8 cellular contexts compared by ENCODE assay signal in the genomic region with DNA sequence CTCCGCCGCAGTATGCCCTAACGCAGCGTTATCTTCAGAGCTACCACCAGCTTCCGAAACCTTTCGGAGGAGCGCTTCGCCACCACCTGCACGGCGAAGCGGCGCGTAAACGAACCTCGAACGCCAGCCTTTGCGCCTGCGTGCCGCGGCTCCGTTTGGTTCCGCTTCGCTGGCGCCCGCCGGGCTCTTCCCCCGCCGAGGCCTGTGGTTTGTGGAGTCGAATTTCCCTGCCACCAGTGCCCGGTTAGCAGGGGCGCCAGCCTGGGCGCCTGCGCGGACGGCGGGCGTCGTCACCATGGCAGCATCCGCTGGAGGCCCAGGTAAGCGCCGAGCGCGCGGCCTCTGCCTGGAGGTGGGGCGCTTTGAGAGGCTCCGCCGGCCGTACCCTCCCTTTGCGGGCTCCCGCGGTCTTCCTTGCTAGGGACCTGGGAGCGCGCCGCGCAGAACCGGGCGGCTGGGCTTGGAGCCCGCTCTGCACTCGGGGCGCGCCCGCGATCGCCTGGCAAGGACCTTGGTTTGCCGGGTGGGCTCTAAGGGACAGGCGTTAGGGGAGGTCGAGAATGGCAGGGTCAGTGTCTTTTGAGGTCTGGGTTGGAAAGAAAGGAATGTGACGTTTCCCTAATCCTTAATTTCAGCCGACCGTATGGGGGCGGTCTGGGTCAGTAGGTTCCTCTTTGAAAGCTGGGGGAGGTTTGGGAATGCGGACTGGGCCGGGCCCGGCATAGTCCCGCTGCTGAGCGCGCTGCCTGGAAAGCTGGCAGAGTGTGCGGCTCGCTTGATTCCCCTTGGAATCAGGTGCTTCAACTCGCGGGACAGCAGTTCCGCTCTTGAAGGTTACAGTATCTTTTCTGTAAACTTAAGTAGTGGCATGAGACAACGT. TPM values are rescaled to one million over a fixed set of nuclear protein-coding genes. Genes with fewer than 3 reads are reported as not detected.
DNase-seq lines count a peak whose midpoint lies in the region; ATAC-seq and TF ChIP-seq lines count a peak whose summit lies in the region.

A gene with protein sequence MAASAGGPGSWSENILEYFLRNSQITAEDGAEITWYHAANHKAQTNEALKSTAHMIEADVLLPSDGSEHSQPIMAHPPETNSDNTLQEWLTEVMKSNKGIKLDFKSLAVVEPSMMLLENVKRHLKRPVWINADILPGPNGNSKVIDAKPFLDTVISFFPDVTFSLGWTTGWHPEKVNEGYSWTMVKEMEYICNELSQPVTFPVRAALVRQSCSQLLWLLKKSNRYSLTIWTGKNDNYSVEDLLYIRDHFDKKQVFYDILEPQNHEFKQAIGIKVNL (plus strand): TSS at position 272 of the 880 bp plus-strand sequence. CDS start 24 bp downstream, at position 296.

- TF ChIP-seq CTCF in WTC11 (IDR thresholded peaks at IDR 0.05) (no peak), cardiac fibroblast (IDR thresholded peaks at IDR 0.05; ENCODE audit: low read depth, low read length) (peak; percentile 33)

- peaks cover 48% of the 10 kb centered on the region for H3K4me1 Mint-ChIP-seq in WTC11

- H3K4me3 ChIP-seq in cardiac fibroblast (replicated peaks in 1 of 2; ENCODE audit: low read depth in 2 of 2, low read length in 2 of 2) (peak within 1 kb of the TSS; percentile 66 to 69), skin epidermis (peak within 1 kb of the TSS; percentile 52 to 72 (median 57))

- ATAC-seq in GM18870 (IDR thresholded peaks at IDR 0.05; ENCODE audit: unreplicated experiment) (peak; percentile 85), HG03135 (IDR thresholded peaks at IDR 0.05; ENCODE audit: unreplicated experiment) (peak; percentile 88), WTC11 (peak; percentile 94)

- CTCF ChIA-PET in WTC11 (lab: Charles Lee): interaction anchor here (0.6 to 1.7 kb wide), 5 partner anchors 18 to 422 kb away, joined by 3 to 5 read pairs (median 3); a partner anchor contains a TSS

- in situ Hi-C loops in ACHN (cut with HindIII; ENCODE audit: low pct_ligation_motif_present, low pct_unique_long_range_greater_than_20kb, low sequenced_read_pairs): no loop called here

- peak within 1 kb of the TSS; percentile 7 to 85 (median 75) for H3K27ac ChIP-seq in skin epidermis

- peak within 1 kb of the TSS; percentile 98 for H3K27ac Mint-ChIP-seq in WTC11

- DNase-seq in ACHN (peak; percentile 93), NCI-H2171 treated with DMSO at 0.1 percent for 48 hours (lab: John Stamatoyannopoulos, UW) (peak; percentile 86), WTC11 (ENCODE audit: low spot score) (peak; percentile 96), cardiac fibroblast (ENCODE audit: low read depth in 2 of 2) (peak; percentile 84 to 91), iPS-NIHi7 (ENCODE audit: extremely low spot score) (peak; percentile 94)

- POLR2A ChIA-PET in WTC11 (lab: Charles Lee): interaction anchor here (0.6 to 1.1 kb wide), 6 partner anchors 81 to 167 kb away, joined by 3 to 11 read pairs (median 3); a partner anchor contains a TSS

- H3K36me3 Mint-ChIP-seq in WTC11: peaks cover 21% of the 10 kb centered on the region

- H3K4me3 Mint-ChIP-seq in WTC11: peak within 1 kb of the TSS; percentile 82

- H3K27me3 Mint-ChIP-seq in WTC11 (ENCODE audit: low read depth): no peaks in the 10 kb centered on the region

- peaks cover 10% of the 10 kb centered on the region for H3K9me3 Mint-ChIP-seq in WTC11

TF ChIP-seq in WTC11, 78 proteins besides CTCF, POLR2A, EP300 and RAD21 (continues in another document):
- TF ChIP-seq, protein P1, sequence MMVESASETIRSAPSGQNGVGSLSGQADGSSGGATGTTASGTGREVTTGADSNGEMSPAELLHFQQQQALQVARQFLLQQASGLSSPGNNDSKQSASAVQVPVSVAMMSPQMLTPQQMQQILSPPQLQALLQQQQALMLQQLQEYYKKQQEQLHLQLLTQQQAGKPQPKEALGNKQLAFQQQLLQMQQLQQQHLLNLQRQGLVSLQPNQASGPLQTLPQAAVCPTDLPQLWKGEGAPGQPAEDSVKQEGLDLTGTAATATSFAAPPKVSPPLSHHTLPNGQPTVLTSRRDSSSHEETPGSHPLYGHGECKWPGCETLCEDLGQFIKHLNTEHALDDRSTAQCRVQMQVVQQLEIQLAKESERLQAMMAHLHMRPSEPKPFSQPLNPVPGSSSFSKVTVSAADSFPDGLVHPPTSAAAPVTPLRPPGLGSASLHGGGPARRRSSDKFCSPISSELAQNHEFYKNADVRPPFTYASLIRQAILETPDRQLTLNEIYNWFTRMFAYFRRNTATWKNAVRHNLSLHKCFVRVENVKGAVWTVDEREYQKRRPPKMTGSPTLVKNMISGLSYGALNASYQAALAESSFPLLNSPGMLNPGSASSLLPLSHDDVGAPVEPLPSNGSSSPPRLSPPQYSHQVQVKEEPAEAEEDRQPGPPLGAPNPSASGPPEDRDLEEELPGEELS (CRISPR knock-in tag; IDR thresholded peaks at IDR 0.05): peak; percentile 51; the same call in 1 of the 2 replicates
- TF ChIP-seq, protein P2, sequence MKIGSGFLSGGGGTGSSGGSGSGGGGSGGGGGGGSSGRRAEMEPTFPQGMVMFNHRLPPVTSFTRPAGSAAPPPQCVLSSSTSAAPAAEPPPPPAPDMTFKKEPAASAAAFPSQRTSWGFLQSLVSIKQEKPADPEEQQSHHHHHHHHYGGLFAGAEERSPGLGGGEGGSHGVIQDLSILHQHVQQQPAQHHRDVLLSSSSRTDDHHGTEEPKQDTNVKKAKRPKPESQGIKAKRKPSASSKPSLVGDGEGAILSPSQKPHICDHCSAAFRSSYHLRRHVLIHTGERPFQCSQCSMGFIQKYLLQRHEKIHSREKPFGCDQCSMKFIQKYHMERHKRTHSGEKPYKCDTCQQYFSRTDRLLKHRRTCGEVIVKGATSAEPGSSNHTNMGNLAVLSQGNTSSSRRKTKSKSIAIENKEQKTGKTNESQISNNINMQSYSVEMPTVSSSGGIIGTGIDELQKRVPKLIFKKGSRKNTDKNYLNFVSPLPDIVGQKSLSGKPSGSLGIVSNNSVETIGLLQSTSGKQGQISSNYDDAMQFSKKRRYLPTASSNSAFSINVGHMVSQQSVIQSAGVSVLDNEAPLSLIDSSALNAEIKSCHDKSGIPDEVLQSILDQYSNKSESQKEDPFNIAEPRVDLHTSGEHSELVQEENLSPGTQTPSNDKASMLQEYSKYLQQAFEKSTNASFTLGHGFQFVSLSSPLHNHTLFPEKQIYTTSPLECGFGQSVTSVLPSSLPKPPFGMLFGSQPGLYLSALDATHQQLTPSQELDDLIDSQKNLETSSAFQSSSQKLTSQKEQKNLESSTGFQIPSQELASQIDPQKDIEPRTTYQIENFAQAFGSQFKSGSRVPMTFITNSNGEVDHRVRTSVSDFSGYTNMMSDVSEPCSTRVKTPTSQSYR (CRISPR knock-in tag; IDR thresholded peaks at IDR 0.05): peak; percentile 52; the same call in 1 of the 2 replicates
- TF ChIP-seq, protein P3, sequence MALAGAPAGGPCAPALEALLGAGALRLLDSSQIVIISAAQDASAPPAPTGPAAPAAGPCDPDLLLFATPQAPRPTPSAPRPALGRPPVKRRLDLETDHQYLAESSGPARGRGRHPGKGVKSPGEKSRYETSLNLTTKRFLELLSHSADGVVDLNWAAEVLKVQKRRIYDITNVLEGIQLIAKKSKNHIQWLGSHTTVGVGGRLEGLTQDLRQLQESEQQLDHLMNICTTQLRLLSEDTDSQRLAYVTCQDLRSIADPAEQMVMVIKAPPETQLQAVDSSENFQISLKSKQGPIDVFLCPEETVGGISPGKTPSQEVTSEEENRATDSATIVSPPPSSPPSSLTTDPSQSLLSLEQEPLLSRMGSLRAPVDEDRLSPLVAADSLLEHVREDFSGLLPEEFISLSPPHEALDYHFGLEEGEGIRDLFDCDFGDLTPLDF (CRISPR knock-in tag; IDR thresholded peaks at IDR 0.05): peak; percentile 83; the same call in 1 of the 2 replicates
- TF ChIP-seq TP53 (CRISPR knock-in tag; IDR thresholded peaks at IDR 0.05) (peak; percentile 89), KAT7 (CRISPR knock-in tag; IDR thresholded peaks at IDR 0.05; ENCODE audit: borderline replicate concordance) (0 out of 2 replicates have a peak, but pooled peaks have one; percentile 57), NFATC4 (CRISPR knock-in tag; IDR thresholded peaks at IDR 0.05) (no peak), ESRRA (CRISPR knock-in tag; IDR thresholded peaks at IDR 0.05; ENCODE audit: borderline replicate concordance) (no peak), CREB1 (CRISPR knock-in tag; IDR thresholded peaks at IDR 0.05) (peak; percentile 93), SMAD3 (CRISPR knock-in tag; IDR thresholded peaks at IDR 0.05; ENCODE audit: borderline replicate concordance) (peak; percentile 49; the same call in 1 of the 2 replicates), NFE2L1 (CRISPR knock-in tag; IDR thresholded peaks at IDR 0.05) (no peak; the same call in 1 of the 2 replicates), SOX15 (CRISPR knock-in tag; IDR thresholded peaks at IDR 0.05) (no peak), PRRX2 (CRISPR knock-in tag; IDR thresholded peaks at IDR 0.05) (no peak), TEAD1 (CRISPR knock-in tag; IDR thresholded peaks at IDR 0.05) (peak; percentile 58), CBFB (CRISPR knock-in tag; IDR thresholded peaks at IDR 0.05; ENCODE audit: low read depth) (no peak)
- TF ChIP-seq, protein P4, sequence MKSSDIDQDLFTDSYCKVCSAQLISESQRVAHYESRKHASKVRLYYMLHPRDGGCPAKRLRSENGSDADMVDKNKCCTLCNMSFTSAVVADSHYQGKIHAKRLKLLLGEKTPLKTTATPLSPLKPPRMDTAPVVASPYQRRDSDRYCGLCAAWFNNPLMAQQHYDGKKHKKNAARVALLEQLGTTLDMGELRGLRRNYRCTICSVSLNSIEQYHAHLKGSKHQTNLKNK (CRISPR knock-in tag; IDR thresholded peaks at IDR 0.05): no peak
- TF ChIP-seq, protein P5, sequence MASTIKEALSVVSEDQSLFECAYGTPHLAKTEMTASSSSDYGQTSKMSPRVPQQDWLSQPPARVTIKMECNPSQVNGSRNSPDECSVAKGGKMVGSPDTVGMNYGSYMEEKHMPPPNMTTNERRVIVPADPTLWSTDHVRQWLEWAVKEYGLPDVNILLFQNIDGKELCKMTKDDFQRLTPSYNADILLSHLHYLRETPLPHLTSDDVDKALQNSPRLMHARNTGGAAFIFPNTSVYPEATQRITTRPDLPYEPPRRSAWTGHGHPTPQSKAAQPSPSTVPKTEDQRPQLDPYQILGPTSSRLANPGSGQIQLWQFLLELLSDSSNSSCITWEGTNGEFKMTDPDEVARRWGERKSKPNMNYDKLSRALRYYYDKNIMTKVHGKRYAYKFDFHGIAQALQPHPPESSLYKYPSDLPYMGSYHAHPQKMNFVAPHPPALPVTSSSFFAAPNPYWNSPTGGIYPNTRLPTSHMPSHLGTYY (CRISPR knock-in tag; IDR thresholded peaks at IDR 0.05): no peak
- TF ChIP-seq, protein P6, sequence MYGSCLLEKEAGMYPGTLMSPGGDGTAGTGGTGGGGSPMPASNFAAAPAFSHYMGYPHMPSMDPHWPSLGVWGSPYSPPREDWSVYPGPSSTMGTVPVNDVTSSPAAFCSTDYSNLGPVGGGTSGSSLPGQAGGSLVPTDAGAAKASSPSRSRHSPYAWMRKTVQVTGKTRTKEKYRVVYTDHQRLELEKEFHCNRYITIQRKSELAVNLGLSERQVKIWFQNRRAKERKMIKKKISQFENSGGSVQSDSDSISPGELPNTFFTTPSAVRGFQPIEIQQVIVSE (CRISPR knock-in tag; IDR thresholded peaks at IDR 0.05; ENCODE audit: borderline replicate concordance): no peak

RNA-seq across cellular contexts. Expression of the gene that starts here (rescaled TPM):
- 0.48 to 0.94 TPM (median 0.62 TPM) in 3 replicates for total RNA-seq in WTC11 (2021)

Comparison
In these comparisons a context has a peak if more than half of its experiments do, and no peak if none do; other contexts are left out.
1. Peak in every context shown above with its lines: DNase-seq, ATAC-seq, H3K4me3 ChIP-seq and H3K27ac ChIP-seq.
2. Peak in DNase-seq and ATAC-seq in WTC11; RNA of the gene not detected or under 1 TPM.